In the genomic region with DNA sequence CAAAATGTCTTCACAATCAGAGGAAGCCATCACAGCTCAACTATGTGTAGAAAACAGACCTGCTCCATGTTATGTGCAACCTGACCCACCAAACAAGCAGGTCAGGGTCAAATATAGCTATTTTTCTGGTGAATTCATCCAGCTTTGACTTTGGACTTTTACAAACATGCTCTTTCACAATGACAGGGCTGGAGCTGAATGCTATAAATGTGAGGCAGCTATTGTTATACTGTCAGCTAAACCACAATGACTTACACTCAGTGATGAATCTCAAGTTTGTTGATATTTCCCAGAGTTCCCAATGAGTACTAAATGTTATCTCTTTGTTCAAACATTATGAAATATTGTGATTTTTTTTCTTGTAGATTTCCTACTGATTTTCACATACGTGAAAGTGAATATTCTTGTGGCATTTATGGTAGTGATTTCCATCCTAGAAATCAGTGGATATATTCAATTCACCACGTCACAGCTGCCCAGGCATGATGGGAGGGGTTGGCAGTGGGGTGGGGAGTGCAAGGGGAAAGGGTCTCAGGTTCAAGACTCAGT, we compare ENCODE assay signal across 26 cellular contexts. TPM values are rescaled to one million over a fixed set of nuclear protein-coding genes. Genes with fewer than 3 reads are reported as not detected.
A peak's percentile ranks its signal among the peaks of the same experiment; 100 is the strongest.
DNase-seq lines count a peak whose midpoint lies in the region; ATAC-seq, FAIRE-seq and TF ChIP-seq lines count a peak whose summit lies in the region.
"Had no signal": no experiment of that assay in that cellular context is flagged by ENCODE, and none has a peak within 500 bp of the region (broad histone marks: within the 10 kb centered on the region; RNA-seq: fewer than 3 reads in every experiment).

No MANE protein-coding gene starts in this region.

- H3K4me3 Mint-ChIP-seq in CD4-positive, alpha-beta memory T cell = no peak overlapping the region
- H3K4me3 Mint-ChIP-seq: activated CD4-positive, alpha-beta memory T cell treated with anti-CD3 and anti-CD28 coated beads, Interleukin-2, amount 10 ng/mL, durations not matched to agents 7 days and 5 days; activated naive CD4-positive, alpha-beta T cell treated with anti-CD3 and anti-CD28 coated beads for 36 hours; activated T-cell treated with anti-CD3 and anti-CD28 coated beads, Interleukin-2, amount 50 U/mL, for 24 hours; immature natural killer cell; nephron had no signal

- no peak for TF ChIP-seq CTCF in bronchial epithelial cell (IDR thresholded peaks at IDR 0.05; ENCODE audit: insufficient read depth, low read length, severe bottlenecking)
- TF ChIP-seq CTCF in left lung (IDR thresholded peaks at IDR 0.05) = no peak

- H3K27ac ChIP-seq in CD4-positive, alpha-beta memory T cell (ENCODE audit: low read depth, low read length) = no peak overlapping the region
- H3K27ac ChIP-seq in left lung = no peak overlapping the region
- H3K27ac ChIP-seq: 22Rv1, ascending aorta had no signal

- intact Hi-C loops in CD4-positive, alpha-beta memory T cell (cut with micrococcal nuclease) = no loop called here
- intact Hi-C loops in left lung (cut with DNase I) = no loop called here

- POLR2A ChIA-PET in CD4-positive, alpha-beta memory T cell (lab: Charles Lee; ENCODE audit: partially characterized antibody) = no interaction called here

- H3K9me3 Mint-ChIP-seq in CD4-positive, alpha-beta memory T cell = no peaks in the 10 kb centered on the region
- H3K9me3 Mint-ChIP-seq: activated CD4-positive, alpha-beta memory T cell treated with anti-CD3 and anti-CD28 coated beads, Interleukin-2, amount 10 ng/mL, durations not matched to agents 7 days and 5 days; activated naive CD4-positive, alpha-beta T cell treated with anti-CD3 and anti-CD28 coated beads for 36 hours; activated T-cell treated with anti-CD3 and anti-CD28 coated beads, Interleukin-2, amount 50 U/mL, for 24 hours; immature natural killer cell had no signal

- H3K9me3 ChIP-seq in CD4-positive, alpha-beta memory T cell (ENCODE audit: control insufficient read depth in 1 of 2, low read length in 2 of 2) = no peaks in the 10 kb centered on the region
- no peaks in the 10 kb centered on the region for H3K9me3 ChIP-seq in left lung
- H3K9me3 ChIP-seq: ascending aorta had no signal

- no peak overlapping the region for H3K27ac Mint-ChIP-seq in CD4-positive, alpha-beta memory T cell
- H3K27ac Mint-ChIP-seq: activated CD4-positive, alpha-beta memory T cell treated with anti-CD3 and anti-CD28 coated beads, Interleukin-2, amount 10 ng/mL, durations not matched to agents 7 days and 5 days; activated naive CD4-positive, alpha-beta T cell treated with anti-CD3 and anti-CD28 coated beads for 36 hours; activated T-cell treated with anti-CD3 and anti-CD28 coated beads, Interleukin-2, amount 50 U/mL, for 24 hours; immature natural killer cell; nephron had no signal

- FAIRE-seq in bronchial epithelial cell (lab: Jason Lieb, UNC) = no peak

- H3K27me3 ChIP-seq in bronchial epithelial cell (ENCODE audit: control insufficient read depth, insufficient read depth, low read length) = no peaks in the 10 kb centered on the region
- no peaks in the 10 kb centered on the region for H3K27me3 ChIP-seq in CD4-positive, alpha-beta memory T cell (ENCODE audit: insufficient read depth, low read length)
- peaks cover 0 to 25% of the 10 kb centered on the region in 2 donors for H3K27me3 ChIP-seq in left lung
- H3K27me3 ChIP-seq: ascending aorta had no signal

- H3K4me1 ChIP-seq in CD4-positive, alpha-beta memory T cell (ENCODE audit: insufficient read depth, low read length) = no peaks in the 10 kb centered on the region
- no peaks in the 10 kb centered on the region for H3K4me1 ChIP-seq in left lung

- no peaks in the 10 kb centered on the region for H3K36me3 Mint-ChIP-seq in CD4-positive, alpha-beta memory T cell
- H3K36me3 Mint-ChIP-seq: immature natural killer cell had no signal

- no peaks in the 10 kb centered on the region for H3K36me3 ChIP-seq in bronchial epithelial cell (ENCODE audit: control insufficient read depth, insufficient read depth, low read length)
- H3K36me3 ChIP-seq in CD4-positive, alpha-beta memory T cell (ENCODE audit: insufficient read depth, low read length) = no peaks in the 10 kb centered on the region
- no peaks in the 10 kb centered on the region for H3K36me3 ChIP-seq in left lung
- H3K36me3 ChIP-seq: ascending aorta had no signal

- DNase-seq in SIG-M5 treated with dmso at 0.1 percent for 504 hours (lab: John Stamatoyannopoulos, UW; ENCODE audit: unreplicated experiment) = peak; percentile 12
- no peak for DNase-seq in SIG-M5 (lab: John Stamatoyannopoulos, UW)
- DNase-seq in bronchial epithelial cell (ENCODE audit: low read depth) = peak; percentile 27
- peak; percentile 65 for DNase-seq in kidney tubule cell (ENCODE audit: low spot score)
- no peak for DNase-seq in cerebellar nuclear complex (lab: John Stamatoyannopoulos, UW)
- DNase-seq in T-helper 2 cell = no peak
- no peak for DNase-seq in CD4-positive, alpha-beta memory T cell
- DNase-seq in left lung = no peak
- DNase-seq: activated CD4-positive, alpha-beta memory T cell treated with anti-CD3 and anti-CD28 coated beads, Interleukin-2, amount 10 ng/mL, durations not matched to agents 7 days and 5 days; activated naive CD4-positive, alpha-beta T cell treated with anti-CD3 and anti-CD28 coated beads for 36 hours; activated T-cell treated with anti-CD3 and anti-CD28 coated beads, Interleukin-2, amount 50 U/mL, for 24 hours; cortex of kidney; DMS 273 treated with DMSO at 0.1 percent for 48 hours; glutamatergic neuron; immature natural killer cell; KG1; mesendoderm; NCI-H1105 treated with DMSO at 0.1 percent for 48 hours; NCI-H526 had no signal

- peaks cover 24 to 36% of the 10 kb centered on the region in 2 donors for H3K27me3 Mint-ChIP-seq in CD4-positive, alpha-beta memory T cell

- ATAC-seq in left lung = no peak

- H3K4me1 Mint-ChIP-seq in CD4-positive, alpha-beta memory T cell = no peaks in the 10 kb centered on the region
- H3K4me1 Mint-ChIP-seq: activated CD4-positive, alpha-beta memory T cell treated with anti-CD3 and anti-CD28 coated beads, Interleukin-2, amount 10 ng/mL, durations not matched to agents 7 days and 5 days; immature natural killer cell had no signal

- H3K4me3 ChIP-seq in bronchial epithelial cell (ENCODE audit: low read depth, low read length) = no peak overlapping the region
- no peak overlapping the region for H3K4me3 ChIP-seq in CD4-positive, alpha-beta memory T cell (ENCODE audit: low read length in 2 of 2)
- no peak overlapping the region for H3K4me3 ChIP-seq in left lung
- H3K4me3 ChIP-seq: ascending aorta had no signal

- CTCF ChIA-PET in CD4-positive, alpha-beta memory T cell (lab: Charles Lee; ENCODE audit: partially characterized antibody) = interaction anchor here (0.7 to 1.3 kb wide), 2 partner anchors 11 to 14 kb away, joined by 3 to 4 read pairs; no protein-coding TSS in a partner anchor

RNA-seq across cellular contexts. Expression of a gene that starts 2.5 kb away (rescaled TPM):
- not detected in 2 replicates for total RNA-seq in bronchial epithelial cell
- total RNA-seq in CD4-positive, alpha-beta memory T cell = not detected
- polyA plus RNA-seq in CD4-positive, alpha-beta memory T cell = not detected
- total RNA-seq in left lung = under 1 TPM in 1 of 2 donors, not detected in 1; 0.55 TPM
- total RNA-seq: activated CD4-positive, alpha-beta memory T cell treated with anti-CD3 and anti-CD28 coated beads, Interleukin-2, amount 10 ng/mL, durations not matched to agents 7 days and 5 days; activated naive CD4-positive, alpha-beta T cell treated with anti-CD3 and anti-CD28 coated beads for 36 hours; pulmonary artery endothelial cell; SK-MEL-5; T-helper 2 cell treated with Interferon-gamma antibody and Interleukin-4, amounts not matched to agents 100 ng/mL and 5 ng/mL, for 36 hours had no signal
- polyA plus RNA-seq: BJ had no signal

RNA-seq across cellular contexts. Expression of a gene that starts 33.9 kb away (rescaled TPM):
- total RNA-seq in bronchial epithelial cell = not detected in 2 replicates
- total RNA-seq in CD4-positive, alpha-beta memory T cell = not detected
- not detected for polyA plus RNA-seq in CD4-positive, alpha-beta memory T cell
- 1 to 10 TPM; 7.0 to 9.7 TPM for total RNA-seq in left lung
- total RNA-seq: activated CD4-positive, alpha-beta memory T cell treated with anti-CD3 and anti-CD28 coated beads, Interleukin-2, amount 10 ng/mL, durations not matched to agents 7 days and 5 days; activated naive CD4-positive, alpha-beta T cell treated with anti-CD3 and anti-CD28 coated beads for 36 hours; pulmonary artery endothelial cell; T-helper 2 cell treated with Interferon-gamma antibody and Interleukin-4, amounts not matched to agents 100 ng/mL and 5 ng/mL, for 36 hours had no signal
- polyA plus RNA-seq: immature natural killer cell had no signal

Comparison
In these comparisons a context has a peak if more than half of its experiments do, and no peak if none do; other contexts are left out.
1. DNase-seq: peak in SIG-M5 treated with dmso at 0.1 percent for 504 hours (single experiment), bronchial epithelial cell (single experiment) and kidney tubule cell (single experiment); none in SIG-M5 (single experiment), cerebellar nuclear complex (0 of 2), T-helper 2 cell (0 of 5), CD4-positive, alpha-beta memory T cell (0 of 5) and left lung (0 of 2).